Comparison of ENCODE assay signal across 7 cellular contexts in the genomic region with DNA sequence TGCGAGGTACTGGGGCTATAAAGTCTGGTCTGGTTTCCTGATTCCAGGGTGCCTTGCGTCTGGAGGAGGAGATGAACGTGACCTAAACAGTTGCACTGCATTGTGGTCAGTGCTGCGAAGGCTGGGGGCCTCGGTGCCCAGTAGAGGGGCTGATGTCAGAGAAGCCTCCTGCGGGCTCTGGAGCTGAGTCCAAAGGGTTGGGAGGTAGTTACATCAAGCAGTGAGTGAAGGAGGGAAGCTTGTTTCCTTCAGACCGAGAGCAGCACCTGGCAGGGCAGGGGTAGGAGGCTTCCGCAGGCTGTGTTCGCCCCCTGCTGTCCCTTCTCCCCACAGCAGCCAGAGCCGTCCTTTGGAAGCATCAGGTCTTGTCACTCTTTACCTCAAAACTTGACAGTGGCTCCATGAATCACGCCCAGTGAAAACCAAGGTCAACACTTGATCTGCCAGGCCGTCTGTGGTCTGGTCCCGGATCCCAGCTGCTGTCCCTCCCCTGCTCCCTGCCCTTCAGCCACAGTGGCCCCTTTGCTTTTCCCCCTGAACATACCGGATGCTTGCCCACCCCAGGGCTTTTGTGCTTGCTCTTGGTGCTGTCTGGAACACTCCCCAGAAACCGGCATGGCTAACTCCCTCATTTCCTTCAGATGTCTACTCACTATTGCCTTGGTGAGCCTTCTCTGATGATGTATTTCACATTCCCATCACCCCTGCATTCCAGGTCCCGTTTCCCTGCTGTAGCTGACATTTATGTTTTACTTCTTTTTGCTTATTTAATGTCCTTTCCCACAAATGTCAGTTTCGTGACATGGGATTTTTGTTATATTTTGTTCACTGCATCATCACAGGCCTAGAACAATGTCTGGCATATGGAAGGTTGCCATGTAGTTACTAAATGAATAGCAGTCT. TPM values are rescaled to one million over a fixed set of nuclear protein-coding genes. Genes with fewer than 3 reads are reported as not detected.
A peak's percentile ranks its signal among the peaks of the same experiment; 100 is the strongest.
DNase-seq lines count a peak whose midpoint lies in the region; TF ChIP-seq lines count a peak whose summit lies in the region.

No MANE protein-coding gene starts in this region.

- H3K4me1 ChIP-seq in mesodermal cell (ENCODE audit: control insufficient read depth, insufficient read depth, low read length, poor library complexity, severe bottlenecking) = peaks cover 44% of the 10 kb centered on the region

- H3K36me3 ChIP-seq in mesodermal cell (ENCODE audit: control insufficient read depth, insufficient read depth, low read length) = peaks cover 64% of the 10 kb centered on the region

- peak; percentile 74 for TF ChIP-seq CTCF in GM12865 (IDR thresholded peaks at IDR 0.05; ENCODE audit: insufficient read depth, low read depth, low read length, missing control alignments)

- H3K4me3 ChIP-seq in GM12865 (ENCODE audit: low read depth, low read length) (no peak overlapping the region), mesodermal cell (ENCODE audit: extremely low read depth, insufficient read depth, low read length, poor library complexity, severe bottlenecking) (no peak overlapping the region)

- 63 to 66% methylated on average over 12 to 14 of the region's 17 CpGs for WGBS in mesodermal cell (ENCODE audit: insufficient coverage in 2 of 2), 2 experiments

- peak overlapping the region; percentile 43 for H3K27ac ChIP-seq in mesodermal cell (ENCODE audit: low read depth, low read length, severe bottlenecking)

- H3K9me3 ChIP-seq in mesodermal cell (ENCODE audit: control insufficient read depth, low read length) = no peaks in the 10 kb centered on the region

- DNase-seq in GM12865 (ENCODE audit: low read depth) = peak; percentile 80
- peak; percentile 48 for DNase-seq in NCI-H1105 treated with DMSO at 0.1 percent for 48 hours (lab: John Stamatoyannopoulos, UW)
- peak; percentile 27 to 28 for DNase-seq in activated CD4-positive, alpha-beta T cell treated with anti-CD3 and anti-CD28 coated beads for 24 hours (ENCODE audit: low read depth in 2 of 2)
- DNase-seq in dermis blood vessel endothelial cell = peak; percentile 78
- peak; percentile 47 for DNase-seq in stromal cell of bone marrow (ENCODE audit: low read depth)
- no peak for DNase-seq in pons (ENCODE audit: low spot score)

RNA-seq across cellular contexts. Expression of gene DYNLRB1, which starts 7.0 kb away (rescaled TPM):
- 29.6 and 36.9 TPM in 2 replicates for total RNA-seq in dermis blood vessel endothelial cell
- polyA plus RNA-seq in mesodermal cell (2013, experiment 1 of 2) = 234 TPM
- 218 TPM for polyA plus RNA-seq in mesodermal cell (2013, experiment 2 of 2)

RNA-seq across cellular contexts. Expression of gene MAP1LC3A, which starts 35.3 kb away (rescaled TPM):
- 20.9 and 45.8 TPM in 2 replicates for total RNA-seq in dermis blood vessel endothelial cell
- polyA plus RNA-seq in mesodermal cell (2013, experiment 1 of 2) = 51.3 TPM
- polyA plus RNA-seq in mesodermal cell (2013, experiment 2 of 2) = 41.9 TPM
